17 cellular contexts compared by ENCODE assay signal in genomic region chr18:9596843-9597242, GRCh38.
"Had no signal": no experiment of that assay in that cellular context is flagged by ENCODE, and none has a peak within 500 bp of the region (broad histone marks: within the 10 kb centered on the region; RNA-seq: fewer than 3 reads in every experiment).

No MANE protein-coding gene starts in this region.

- ATAC-seq: activated CD4-positive, CD25-positive, alpha-beta regulatory T cell treated with anti-CD3 and anti-CD28 coated beads, Interleukin-2, amount 50 U/mL, for 24 hours; activated CD8-positive, alpha-beta memory T cell treated with anti-CD3 and anti-CD28 coated beads, Interleukin-2, amount 10 ng/mL, durations not matched to agents 7 days and 5 days; activated T-cell treated with anti-CD3 and anti-CD28 coated beads, Interleukin-2, amount 50 U/mL, for 4 hours; heart left ventricle; left lung; pancreas; stimulated activated memory B cell treated with anti-CD40 and anti-IgM and Interleukin-4, amounts not matched to agents 10 μg/mL and 1 μg/mL and 100 μg/mL, for 72 hours had no signal

- H3K27ac Mint-ChIP-seq: activated CD8-positive, alpha-beta memory T cell treated with anti-CD3 and anti-CD28 coated beads, Interleukin-2, amount 10 ng/mL, durations not matched to agents 7 days and 5 days; nephron progenitor cell; stimulated activated memory B cell treated with anti-CD40 and anti-IgM and Interleukin-4, amounts not matched to agents 10 μg/mL and 1 μg/mL and 100 μg/mL, for 72 hours; T-helper 2 cell treated with Interferon-gamma antibody and Interleukin-4, amounts not matched to agents 5 μg/mL and 100 μg/mL, for 36 hours; type B pancreatic cell had no signal

- H3K27me3 ChIP-seq: esophagus squamous epithelium, heart left ventricle, left lung, pancreas had no signal

- DNase-seq: activated CD8-positive, alpha-beta memory T cell treated with anti-CD3 and anti-CD28 coated beads, Interleukin-2, amount 10 ng/mL, durations not matched to agents 7 days and 5 days; activated gamma-delta T cell treated with Interleukin-2 at 50 U/mL for 16 hours; activated T-cell treated with anti-CD3 and anti-CD28 coated beads, Interleukin-2, amount 50 U/mL, for 4 hours; central memory CD4-positive, alpha-beta T cell; esophagus squamous epithelium; foreskin melanocyte; heart left ventricle; islet precursor cell; left lung; nephron progenitor cell; pancreas; SIG-M5; small intestine had no signal

- H3K4me3 Mint-ChIP-seq: activated CD8-positive, alpha-beta memory T cell treated with anti-CD3 and anti-CD28 coated beads, Interleukin-2, amount 10 ng/mL, durations not matched to agents 7 days and 5 days; activated T-cell treated with anti-CD3 and anti-CD28 coated beads, Interleukin-2, amount 50 U/mL, for 4 hours; nephron progenitor cell; stimulated activated memory B cell treated with anti-CD40 and anti-IgM and Interleukin-4, amounts not matched to agents 10 μg/mL and 1 μg/mL and 100 μg/mL, for 72 hours; T-helper 2 cell treated with Interferon-gamma antibody and Interleukin-4, amounts not matched to agents 5 μg/mL and 100 μg/mL, for 36 hours; type B pancreatic cell had no signal

- H3K27ac ChIP-seq: heart left ventricle, left lung, pancreas had no signal

- H3K27me3 Mint-ChIP-seq: activated CD8-positive, alpha-beta memory T cell treated with anti-CD3 and anti-CD28 coated beads, Interleukin-2, amount 10 ng/mL, durations not matched to agents 7 days and 5 days; stimulated activated memory B cell treated with anti-CD40 and anti-IgM and Interleukin-4, amounts not matched to agents 10 μg/mL and 1 μg/mL and 100 μg/mL, for 72 hours; type B pancreatic cell had no signal

- H3K36me3 ChIP-seq: pancreas had no signal

- H3K4me3 ChIP-seq: esophagus squamous epithelium, heart left ventricle, left lung, pancreas had no signal

- H3K9me3 ChIP-seq: pancreas had no signal
